10 cellular contexts compared by ENCODE assay signal in the genomic region with DNA sequence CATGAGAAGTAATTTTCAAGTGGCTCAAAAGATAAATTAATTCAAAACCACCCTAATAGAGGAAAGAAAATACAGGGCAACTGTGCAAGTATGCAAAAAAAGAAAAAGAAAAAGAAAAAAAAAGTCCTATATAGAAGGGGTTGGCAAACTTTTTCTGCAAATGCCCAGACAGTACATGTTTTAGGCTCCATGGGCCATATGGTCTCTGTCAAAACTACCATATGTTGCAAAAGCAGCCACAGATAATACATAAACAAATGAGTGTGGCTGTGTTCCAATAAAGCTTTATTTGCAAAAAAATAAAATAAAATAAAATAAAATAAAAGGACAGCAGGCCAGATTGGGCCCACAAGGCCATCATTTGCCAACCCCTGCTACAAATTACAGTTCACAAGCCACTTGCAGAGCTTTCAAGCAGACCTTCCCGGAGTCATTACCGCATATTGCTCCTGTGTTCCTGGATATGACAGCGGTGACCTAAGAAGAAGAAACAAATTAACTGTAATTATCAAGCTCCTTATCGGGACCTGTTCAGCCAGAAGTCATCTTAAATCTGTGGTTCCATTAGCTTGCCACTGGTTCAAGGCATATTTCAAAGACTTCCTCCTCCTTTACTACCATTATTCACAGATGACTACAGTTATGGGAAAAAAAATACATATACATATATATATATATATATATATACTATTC. TPM values are rescaled to one million over a fixed set of nuclear protein-coding genes. Genes with fewer than 3 reads are reported as not detected.
DNase-seq lines count a peak whose midpoint lies in the region; ATAC-seq and TF ChIP-seq lines count a peak whose summit lies in the region.
"Had no signal": no experiment of that assay in that cellular context is flagged by ENCODE, and none has a peak within 500 bp of the region (broad histone marks: within the 10 kb centered on the region; RNA-seq: fewer than 3 reads in every experiment).

No MANE protein-coding gene starts in this region.

- POLR2A ChIA-PET in activated CD4-positive, alpha-beta memory T cell treated with anti-CD3 and anti-CD28 coated beads for 36 hours (lab: Charles Lee) = interaction anchor here (1.4 to 5.4 kb wide), 3 partner anchors 11 to 38 kb away, joined by 3 to 34 read pairs (median 3); partner anchors contain the start of genes TXNDC11 and ZC3H7A
- POLR2A ChIA-PET in activated CD4-positive, alpha-beta memory T cell treated with anti-CD3 and anti-CD28 coated beads, Interleukin-2, amount 10 ng/mL, durations not matched to agents 7 days and 5 days (lab: Charles Lee) = interaction anchor here (1.2 to 10.1 kb wide), 6 partner anchors 10 to 39 kb away, joined by 3 to 165 read pairs (median 8); partner anchors contain the start of genes TXNDC11 and ZC3H7A

- 88% methylated on average over 4 of the region's 4 CpGs for WGBS in esophagus muscularis mucosa

- no peak overlapping the region for H3K4me3 Mint-ChIP-seq in activated CD4-positive, alpha-beta memory T cell treated with anti-CD3 and anti-CD28 coated beads for 36 hours
- no peak overlapping the region for H3K4me3 Mint-ChIP-seq in activated CD4-positive, alpha-beta memory T cell treated with anti-CD3 and anti-CD28 coated beads, Interleukin-2, amount 10 ng/mL, durations not matched to agents 7 days and 5 days
- H3K4me3 Mint-ChIP-seq in stimulated activated memory B cell treated with anti-CD40 and anti-IgM and Interleukin-4, amounts not matched to agents 10 μg/mL and 1 μg/mL and 100 μg/mL, for 72 hours = peak overlapping the region; percentile 12

- intact Hi-C loops in activated CD4-positive, alpha-beta memory T cell treated with anti-CD3 and anti-CD28 coated beads for 36 hours (cut with micrococcal nuclease) = no loop called here
- intact Hi-C loops in esophagus muscularis mucosa (cut with DNase I) = loop anchor here (5.0 kb wide), 1 partner anchor 71 kb away; the partner anchor contains the start of gene RSL1D1

- H3K27ac Mint-ChIP-seq in activated CD4-positive, alpha-beta memory T cell treated with anti-CD3 and anti-CD28 coated beads for 36 hours = peak overlapping the region; percentile 100
- H3K27ac Mint-ChIP-seq in activated CD4-positive, alpha-beta memory T cell treated with anti-CD3 and anti-CD28 coated beads, Interleukin-2, amount 10 ng/mL, durations not matched to agents 7 days and 5 days = no peak overlapping the region
- peak overlapping the region; percentile 94 for H3K27ac Mint-ChIP-seq in stimulated activated memory B cell treated with anti-CD40 and anti-IgM and Interleukin-4, amounts not matched to agents 10 μg/mL and 1 μg/mL and 100 μg/mL, for 72 hours

- H3K9me3 ChIP-seq in Peyer's patch = no peaks in the 10 kb centered on the region
- H3K9me3 ChIP-seq in esophagus muscularis mucosa = no peaks in the 10 kb centered on the region

- H3K4me1 Mint-ChIP-seq in activated CD4-positive, alpha-beta memory T cell treated with anti-CD3 and anti-CD28 coated beads for 36 hours (ENCODE audit: low read depth) = peaks cover 45% of the 10 kb centered on the region
- peaks cover 44% of the 10 kb centered on the region for H3K4me1 Mint-ChIP-seq in activated CD4-positive, alpha-beta memory T cell treated with anti-CD3 and anti-CD28 coated beads, Interleukin-2, amount 10 ng/mL, durations not matched to agents 7 days and 5 days
- H3K4me1 Mint-ChIP-seq in stimulated activated memory B cell treated with anti-CD40 and anti-IgM and Interleukin-4, amounts not matched to agents 10 μg/mL and 1 μg/mL and 100 μg/mL, for 72 hours = peaks cover 55% of the 10 kb centered on the region

- H3K4me1 ChIP-seq in Peyer's patch (peaks cover 0 to 48% (median 17%) of the 10 kb centered on the region in 4 donors), esophagus muscularis mucosa (peaks cover 42 to 65% (median 65%) of the 10 kb centered on the region in 4 donors)

- peaks cover 0 to 35% (median 0%) of the 10 kb centered on the region in 3 donors for H3K36me3 ChIP-seq in Peyer's patch
- peaks cover 25 to 52% (median 32%) of the 10 kb centered on the region in 4 donors for H3K36me3 ChIP-seq in esophagus muscularis mucosa

- no peaks in the 10 kb centered on the region for H3K9me3 Mint-ChIP-seq in activated CD4-positive, alpha-beta memory T cell treated with anti-CD3 and anti-CD28 coated beads for 36 hours
- H3K9me3 Mint-ChIP-seq in activated CD4-positive, alpha-beta memory T cell treated with anti-CD3 and anti-CD28 coated beads, Interleukin-2, amount 10 ng/mL, durations not matched to agents 7 days and 5 days = no peaks in the 10 kb centered on the region
- H3K9me3 Mint-ChIP-seq in stimulated activated memory B cell treated with anti-CD40 and anti-IgM and Interleukin-4, amounts not matched to agents 10 μg/mL and 1 μg/mL and 100 μg/mL, for 72 hours = no peaks in the 10 kb centered on the region

- no peak for TF ChIP-seq EP300 in esophagus muscularis mucosa (IDR thresholded peaks at IDR 0.05)

- no peak for ATAC-seq in stimulated activated memory B cell treated with anti-CD40 and anti-IgM and Interleukin-4, amounts not matched to agents 10 μg/mL and 1 μg/mL and 100 μg/mL, for 72 hours
- no peak for ATAC-seq in GM18870 (IDR thresholded peaks at IDR 0.05; ENCODE audit: unreplicated experiment)

- no peaks in the 10 kb centered on the region for H3K27me3 ChIP-seq in Peyer's patch
- no peaks in the 10 kb centered on the region for H3K27me3 ChIP-seq in esophagus muscularis mucosa

- DNase-seq in activated CD4-positive, alpha-beta memory T cell treated with anti-CD3 and anti-CD28 coated beads for 36 hours = no peak
- DNase-seq in activated CD4-positive, alpha-beta memory T cell treated with anti-CD3 and anti-CD28 coated beads, Interleukin-2, amount 10 ng/mL, durations not matched to agents 7 days and 5 days = no peak
- no peak for DNase-seq in Peyer's patch
- DNase-seq in esophagus muscularis mucosa (ENCODE audit: extremely low spot score) = no peak
- no peak for DNase-seq in foreskin melanocyte
- no peak for DNase-seq in NCI-H187 treated with DMSO at 0.1 percent for 48 hours (lab: John Stamatoyannopoulos, UW)
- DNase-seq: amniotic stem cell, Kasumi-1 had no signal

- CTCF ChIA-PET in activated CD4-positive, alpha-beta memory T cell treated with anti-CD3 and anti-CD28 coated beads for 36 hours (lab: Charles Lee) = interaction anchor here (0.7 to 10.2 kb wide), 4 partner anchors 16 to 726 kb away, joined by 3 to 99 read pairs (median 4); partner anchors contain the start of gene ZC3H7A
- CTCF ChIA-PET in activated CD4-positive, alpha-beta memory T cell treated with anti-CD3 and anti-CD28 coated beads, Interleukin-2, amount 10 ng/mL, durations not matched to agents 7 days and 5 days (lab: Charles Lee) = interaction anchor here (1.0 to 3.3 kb wide), 3 partner anchors 9 to 16 kb away, joined by 3 to 17 read pairs (median 5); partner anchors contain the start of gene ZC3H7A

- TF ChIP-seq POLR2A in Peyer's patch (IDR thresholded peaks at IDR 0.05) = no peak
- TF ChIP-seq POLR2A in esophagus muscularis mucosa (IDR thresholded peaks at IDR 0.05; ENCODE audit: low read depth) = no peak

- peak overlapping the region in 3 of 4 donors; percentile 81 to 83 (median 83) for H3K27ac ChIP-seq in Peyer's patch
- H3K27ac ChIP-seq in esophagus muscularis mucosa (replicated peaks in 1 of 4) = peak overlapping the region; percentile 78 to 87 (median 84)

- no peak overlapping the region for H3K4me3 ChIP-seq in Peyer's patch
- H3K4me3 ChIP-seq in esophagus muscularis mucosa = no peak overlapping the region

- TF ChIP-seq CTCF in Peyer's patch (IDR thresholded peaks at IDR 0.05) (no peak), esophagus muscularis mucosa (IDR thresholded peaks at IDR 0.05) (no peak)

- no peaks in the 10 kb centered on the region for H3K27me3 Mint-ChIP-seq in activated CD4-positive, alpha-beta memory T cell treated with anti-CD3 and anti-CD28 coated beads for 36 hours
- H3K27me3 Mint-ChIP-seq in activated CD4-positive, alpha-beta memory T cell treated with anti-CD3 and anti-CD28 coated beads, Interleukin-2, amount 10 ng/mL, durations not matched to agents 7 days and 5 days = no peaks in the 10 kb centered on the region
- H3K27me3 Mint-ChIP-seq in stimulated activated memory B cell treated with anti-CD40 and anti-IgM and Interleukin-4, amounts not matched to agents 10 μg/mL and 1 μg/mL and 100 μg/mL, for 72 hours = no peaks in the 10 kb centered on the region

- peaks cover 24% of the 10 kb centered on the region for H3K36me3 Mint-ChIP-seq in activated CD4-positive, alpha-beta memory T cell treated with anti-CD3 and anti-CD28 coated beads for 36 hours
- peaks cover 37% of the 10 kb centered on the region for H3K36me3 Mint-ChIP-seq in activated CD4-positive, alpha-beta memory T cell treated with anti-CD3 and anti-CD28 coated beads, Interleukin-2, amount 10 ng/mL, durations not matched to agents 7 days and 5 days (ENCODE audit: low read depth)
- H3K36me3 Mint-ChIP-seq in stimulated activated memory B cell treated with anti-CD40 and anti-IgM and Interleukin-4, amounts not matched to agents 10 μg/mL and 1 μg/mL and 100 μg/mL, for 72 hours = peaks cover 5% of the 10 kb centered on the region

RNA-seq across cellular contexts. Expression of gene ZC3H7A, which starts 15.9 kb away (rescaled TPM):
- 10 to 100 TPM; 65.1 to 75.5 TPM for total RNA-seq in activated CD4-positive, alpha-beta memory T cell treated with anti-CD3 and anti-CD28 coated beads for 36 hours
- 10 to 100 TPM; 68.9 to 70.9 TPM for total RNA-seq in activated CD4-positive, alpha-beta memory T cell treated with anti-CD3 and anti-CD28 coated beads, Interleukin-2, amount 10 ng/mL, durations not matched to agents 7 days and 5 days
- 100 to 1,000 TPM in 1 of 4 donors, 10 to 100 TPM in 3; 54.9 to 122 (median 72.5) TPM for total RNA-seq in Peyer's patch
- 10 to 100 TPM; 51.1 to 61.0 (median 61.0) TPM for total RNA-seq in esophagus muscularis mucosa

RNA-seq across cellular contexts. Expression of gene TXNDC11, which starts 38.5 kb away (rescaled TPM):
- total RNA-seq in activated CD4-positive, alpha-beta memory T cell treated with anti-CD3 and anti-CD28 coated beads for 36 hours = 10 to 100 TPM; 28.4 to 29.9 TPM
- 10 to 100 TPM; 45.3 to 46.6 TPM for total RNA-seq in activated CD4-positive, alpha-beta memory T cell treated with anti-CD3 and anti-CD28 coated beads, Interleukin-2, amount 10 ng/mL, durations not matched to agents 7 days and 5 days
- total RNA-seq in Peyer's patch = 10 to 100 TPM; 69.3 to 89.4 (median 76.9) TPM
- 10 to 100 TPM; 32.4 to 47.2 (median 38.2) TPM for total RNA-seq in esophagus muscularis mucosa
